Comparison of ENCODE assay signal across 28 cellular contexts in genomic region chr7:135178364-135178763, GRCh38. TPM values are rescaled to one million over a fixed set of nuclear protein-coding genes. Genes with fewer than 3 reads are reported as not detected.
"Had no signal": no experiment of that assay in that cellular context is flagged by ENCODE, and none has a peak within 500 bp of the region (broad histone marks: within the 10 kb centered on the region; RNA-seq: fewer than 3 reads in every experiment).

No MANE protein-coding gene starts in this region.

- H3K9me3 ChIP-seq: ovary, prostate gland had no signal

- H3K36me3 ChIP-seq: ovary, prostate gland, WERI-Rb-1 had no signal

- H3K27ac ChIP-seq: gastroesophageal sphincter, ovary, prostate gland, suprapubic skin, transverse colon, WERI-Rb-1 had no signal

- ATAC-seq: activated CD8-positive, alpha-beta T cell treated with anti-CD3 and anti-CD28 coated beads for 36 hours; body of pancreas; gastroesophageal sphincter; left colon; naive thymus-derived CD8-positive, alpha-beta T cell; SK-N-SH treated with all-trans-retinoic acid at 6 μM for 48 hours; stimulated activated naive CD8-positive, alpha-beta T cell treated with anti-CD3 and anti-CD28 coated beads, Interleukin-15, amount 100 ng/mL, for 72 hours had no signal

- H3K27me3 ChIP-seq: body of pancreas, gastroesophageal sphincter, ovary, suprapubic skin, transverse colon had no signal

- H3K4me3 ChIP-seq: body of pancreas, gastroesophageal sphincter, ovary, prostate gland, suprapubic skin, transverse colon had no signal

- H3K4me1 ChIP-seq: gastroesophageal sphincter, prostate gland, transverse colon had no signal

- DNase-seq: activated CD4-positive, alpha-beta T cell treated with anti-CD3 and anti-CD28 coated beads, Interleukin-2, amount 10 ng/mL, durations not matched to agents 7 days and 5 days; activated CD4-positive, CD25-positive, alpha-beta regulatory T cell treated with anti-CD3 and anti-CD28 coated beads, Interleukin-2, amount 50 U/mL, for 72 hours; activated CD8-positive, alpha-beta T cell treated with anti-CD3 and anti-CD28 coated beads for 36 hours; activated gamma-delta T cell treated with Interleukin-2 at 50 U/mL for 16 hours; activated T-cell treated with anti-CD3 and anti-CD28 coated beads, Interleukin-2, amount 50 U/mL, for 1 hour; anterior cingulate cortex; effector CD4-positive, alpha-beta T cell; erythroblast; hypothalamus; islet precursor cell; left colon; naive thymus-derived CD8-positive, alpha-beta T cell; ovary; stimulated activated CD4-positive, alpha-beta T cell treated with anti-CD3 and anti-CD28 coated beads, Interleukin-12 subunit alpha, Interleukin-12 subunit beta, amount 100 ng/mL, for 4 hours; stimulated activated CD4-positive, alpha-beta T cell treated with anti-CD3 and anti-CD28 coated beads, Interleukin-4, amount 100 ng/mL, for 4 hours; stimulated activated naive CD8-positive, alpha-beta T cell treated with anti-CD3 and anti-CD28 coated beads, Interleukin-15, amount 100 ng/mL, for 72 hours; transverse colon had no signal

RNA-seq across cellular contexts. Expression of gene TMEM140, which starts 30.5 kb away (rescaled TPM):
- total RNA-seq: chondrocyte had no signal

RNA-seq across cellular contexts. Expression of gene STRA8, which starts 55.3 kb away (rescaled TPM):
- total RNA-seq: activated CD4-positive, alpha-beta T cell treated with anti-CD3 and anti-CD28 coated beads, Interleukin-2, amount 10 ng/mL, durations not matched to agents 7 days and 5 days; activated CD8-positive, alpha-beta T cell treated with anti-CD3 and anti-CD28 coated beads for 36 hours; body of pancreas; cardiac septum; chondrocyte; gastroesophageal sphincter; left colon; lung microvascular endothelial cell; mesothelial cell of epicardium; naive thymus-derived CD8-positive, alpha-beta T cell; ovary; prostate gland; T-helper 2 cell treated with Interferon-gamma antibody and Interleukin-4, amounts not matched to agents 100 ng/mL and 5 ng/mL, for 36 hours; transverse colon had no signal
- polyA plus RNA-seq: naive thymus-derived CD8-positive, alpha-beta T cell; ovary had no signal
